ENCODE assay signal across 21 cellular contexts in genomic region chr9:133583111-133583510, GRCh38. TPM values are rescaled to one million over a fixed set of nuclear protein-coding genes. Genes with fewer than 3 reads are reported as not detected.
DNase-seq lines count a peak whose midpoint lies in the region; ATAC-seq and TF ChIP-seq lines count a peak whose summit lies in the region.
"Had no signal": no experiment of that assay in that cellular context is flagged by ENCODE, and none has a peak within 500 bp of the region (broad histone marks: within the 10 kb centered on the region; RNA-seq: fewer than 3 reads in every experiment).

No MANE protein-coding gene starts in this region.

- H3K9me2 ChIP-seq in OCI-LY7 (ENCODE audit: insufficient read depth, low read length) = no peaks in the 10 kb centered on the region

- peak overlapping the region in 1 of 10 experiments; percentile 6; a peak in 1 of 20 replicates for H3K4me3 ChIP-seq in BLaER1 treated with 17β-estradiol and CSF1 and Interleukin-3, amounts not matched to agents 10 nM and 100 nM
- H3K4me3 ChIP-seq in OCI-LY7 (ENCODE audit: low read depth, low read length, poor library complexity, severe bottlenecking) (no peak overlapping the region), lower lobe of right lung (no peak overlapping the region), upper lobe of left lung (no peak overlapping the region)
- H3K4me3 ChIP-seq: SK-N-MC had no signal

- no peaks in the 10 kb centered on the region for H3K79me2 ChIP-seq in OCI-LY7 (ENCODE audit: insufficient read depth, low read depth, low read length)

- POLR2A ChIA-PET in OCI-LY7 (lab: Charles Lee) = interaction anchor here (0.9 kb wide), 1 partner anchor 31 kb away, joined by 3 read pairs; no protein-coding TSS in a partner anchor

- intact Hi-C loops in OCI-LY7 (cut with micrococcal nuclease; ENCODE audit: unreplicated experiment) (no loop called here), lower lobe of right lung (cut with DNase I) (no loop called here)

- no peak overlapping the region for H2AFZ ChIP-seq in OCI-LY7 (ENCODE audit: low read length)

- peak overlapping the region in 10 of 11 experiments; percentile 76 to 99 (median 94); a peak in 21 of 22 replicates for H3K4me2 ChIP-seq in BLaER1 treated with 17β-estradiol and CSF1 and Interleukin-3, amounts not matched to agents 10 nM and 100 nM
- H3K4me2 ChIP-seq in OCI-LY7 (ENCODE audit: low read length) = peak overlapping the region; percentile 73; the same call in 1 of the 2 replicates
- H3K4me2 ChIP-seq: KMS-11 had no signal

- no peaks in the 10 kb centered on the region for H3K36me3 ChIP-seq in BLaER1 treated with 17β-estradiol and CSF1 and Interleukin-3, amounts not matched to agents 10 nM and 100 nM
- H3K36me3 ChIP-seq in OCI-LY7 (ENCODE audit: insufficient read depth, low read length) (no peaks in the 10 kb centered on the region), lower lobe of right lung (no peaks in the 10 kb centered on the region), upper lobe of left lung (no peaks in the 10 kb centered on the region)

- no TSS peak for BruUV-seq in OCI-LY7 (replicated peaks; lab: Mats Ljungman, UMichigan)

- H4K20me1 ChIP-seq in BLaER1 treated with 17β-estradiol and CSF1 and Interleukin-3, amounts not matched to agents 10 nM and 100 nM = peaks cover 0 to 75% (median 0%) of the 10 kb centered on the region in 11 experiments; a peak in 4 of 22 replicates
- no peaks in the 10 kb centered on the region for H4K20me1 ChIP-seq in OCI-LY7 (ENCODE audit: insufficient read depth, low read length)

- CTCF ChIA-PET in OCI-LY7 (lab: Charles Lee; ENCODE audit: unreplicated experiment) = no interaction called here

- TF ChIP-seq POLR2A in upper lobe of left lung (IDR thresholded peaks at IDR 0.05) = no peak

- H3K27me3 ChIP-seq in BLaER1 treated with 17β-estradiol and CSF1 and Interleukin-3, amounts not matched to agents 10 nM and 100 nM = peaks cover 0 to 88% (median 6%) of the 10 kb centered on the region in 11 experiments; a peak in 12 of 22 replicates
- peaks cover 47% of the 10 kb centered on the region for H3K27me3 ChIP-seq in lower lobe of right lung (ENCODE audit: low read depth)
- H3K27me3 ChIP-seq in upper lobe of left lung = peaks cover 0 to 12% (median 6%) of the 10 kb centered on the region in 4 donors
- H3K27me3 ChIP-seq: BE2C had no signal

- TF ChIP-seq EP300 in upper lobe of left lung (IDR thresholded peaks at IDR 0.05) = no peak

- peak overlapping the region in 6 of 11 experiments; percentile 70 to 99 (median 93); a peak in 9 of 22 replicates for H3K27ac ChIP-seq in BLaER1 treated with 17β-estradiol and CSF1 and Interleukin-3, amounts not matched to agents 10 nM and 100 nM
- H3K27ac ChIP-seq in OCI-LY7 (ENCODE audit: low read depth, low read length, poor library complexity, severe bottlenecking) = peak overlapping the region; percentile 94
- peak overlapping the region; percentile 65 for H3K27ac ChIP-seq in lower lobe of right lung
- H3K27ac ChIP-seq in upper lobe of left lung = peak overlapping the region in 3 of 4 donors; percentile 59 to 67 (median 62)
- H3K27ac ChIP-seq: KMS-11, SK-N-MC had no signal

- peak overlapping the region in 4 of 11 experiments; percentile 81 to 93 (median 88); a peak in 10 of 22 replicates for H3K9ac ChIP-seq in BLaER1 treated with 17β-estradiol and CSF1 and Interleukin-3, amounts not matched to agents 10 nM and 100 nM
- H3K9ac ChIP-seq: KMS-11 had no signal

- ATAC-seq in lower lobe of right lung (no peak), upper lobe of left lung (ENCODE audit: low FRiP score in 2 of 2) (no peak), HG03135 (IDR thresholded peaks at IDR 0.05; ENCODE audit: unreplicated experiment) (no peak)
- ATAC-seq: PC-3 had no signal

- no peak for DNase-seq in OCI-LY7 (ENCODE audit: low spot score)
- no peak for DNase-seq in lower lobe of right lung
- no peak for DNase-seq in upper lobe of left lung
- DNase-seq in activated CD8-positive, alpha-beta memory T cell treated with anti-CD3 and anti-CD28 coated beads for 24 hours = no peak
- no peak for DNase-seq in NCI-H748 (lab: John Stamatoyannopoulos, UW; ENCODE audit: unreplicated experiment)
- DNase-seq: CD4-positive, alpha-beta T cell; COR-L47; HFFc6; NCI-H1105 treated with DMSO at 0.1 percent for 48 hours; NCI-H2029 treated with DMSO at 0.1 percent for 48 hours; NCI-H524 treated with DMSO at 0.1 percent for 48 hours; PC-3; SW 1271 had no signal

- H3K9me3 ChIP-seq in BLaER1 treated with 17β-estradiol and CSF1 and Interleukin-3, amounts not matched to agents 10 nM and 100 nM (replicated peaks in 1 of 11) = peaks cover 0 to 2% (median 2%) of the 10 kb centered on the region in 11 experiments; a peak in 15 of 22 replicates
- no peaks in the 10 kb centered on the region for H3K9me3 ChIP-seq in OCI-LY7 (ENCODE audit: low read length)
- H3K9me3 ChIP-seq in lower lobe of right lung = no peaks in the 10 kb centered on the region
- H3K9me3 ChIP-seq in upper lobe of left lung = no peaks in the 10 kb centered on the region
- H3K9me3 ChIP-seq: BE2C had no signal

- WGBS in upper lobe of left lung, 2 donors = 86 to 90% methylated on average over 1 to 3 of the region's 3 CpGs

- peaks cover 77 to 95% (median 94%) of the 10 kb centered on the region in 10 experiments for H3K4me1 ChIP-seq in BLaER1 treated with 17β-estradiol and CSF1 and Interleukin-3, amounts not matched to agents 10 nM and 100 nM
- H3K4me1 ChIP-seq in OCI-LY7 (ENCODE audit: insufficient read depth, low read length, poor library complexity, severe bottlenecking) (peaks cover 92% of the 10 kb centered on the region), lower lobe of right lung (peaks cover 34% of the 10 kb centered on the region), upper lobe of left lung (peaks cover 15 to 28% (median 19%) of the 10 kb centered on the region in 4 donors)

- no peak for TF ChIP-seq CTCF in OCI-LY7 (conservative IDR thresholded peaks at IDR 0.05; ENCODE audit: low read length)
- TF ChIP-seq CTCF in lower lobe of right lung (IDR thresholded peaks at IDR 0.05) = no peak
- no peak for TF ChIP-seq CTCF in upper lobe of left lung (IDR thresholded peaks at IDR 0.05)

RNA-seq across cellular contexts. Expression of gene FAM163B, which starts 26.1 kb away (rescaled TPM):
- 7.8 and 8.9 TPM in 2 replicates for total RNA-seq in OCI-LY7 (2014; rRNA removed; shearing (Covaris generic))
- total RNA-seq in OCI-LY7 (2022) = 2.6 and 3.6 TPM in 2 replicates
- not detected for total RNA-seq in lower lobe of right lung
- not detected for total RNA-seq in upper lobe of left lung
- total RNA-seq: A673; CD4-positive, alpha-beta T cell; HFFc6; PC-3 had no signal

RNA-seq across cellular contexts. Expression of gene ADAMTSL2, which starts 48.6 kb away (rescaled TPM):
- total RNA-seq in OCI-LY7 (2014; rRNA removed; shearing (Covaris generic)) = 0.88 and 1.0 TPM in 2 replicates
- total RNA-seq in OCI-LY7 (2022) = not detected in 2 replicates
- 10.1 TPM for total RNA-seq in lower lobe of right lung
- total RNA-seq in upper lobe of left lung = 10 to 100 TPM in 4 of 6 donors, 1 to 10 TPM in 2; 1.4 to 34.8 (median 19.2) TPM
- total RNA-seq: PC-3 had no signal

RNA-seq across cellular contexts. Expression of gene DBH, which starts 53.1 kb away (rescaled TPM):
- total RNA-seq in OCI-LY7 (2014; rRNA removed; shearing (Covaris generic)) = not detected in 2 replicates
- total RNA-seq in OCI-LY7 (2022) = not detected in 2 replicates
- total RNA-seq in lower lobe of right lung = not detected
- total RNA-seq in upper lobe of left lung = under 1 TPM in 1 of 6 donors, not detected in 5; 0.27 TPM
- total RNA-seq: A673, HFFc6, PC-3, RPMI7951 had no signal

RNA-seq across cellular contexts. Expression of gene MYMK, which starts 58.4 kb away (rescaled TPM):
- total RNA-seq in OCI-LY7 (2014; rRNA removed; shearing (Covaris generic)) = not detected in 2 replicates
- not detected in 2 replicates for total RNA-seq in OCI-LY7 (2022)
- total RNA-seq in lower lobe of right lung = not detected
- total RNA-seq in upper lobe of left lung = not detected
- total RNA-seq: A673; CD4-positive, alpha-beta T cell; H7; HFFc6; PC-3; RPMI7951 had no signal
